In the genomic region with DNA sequence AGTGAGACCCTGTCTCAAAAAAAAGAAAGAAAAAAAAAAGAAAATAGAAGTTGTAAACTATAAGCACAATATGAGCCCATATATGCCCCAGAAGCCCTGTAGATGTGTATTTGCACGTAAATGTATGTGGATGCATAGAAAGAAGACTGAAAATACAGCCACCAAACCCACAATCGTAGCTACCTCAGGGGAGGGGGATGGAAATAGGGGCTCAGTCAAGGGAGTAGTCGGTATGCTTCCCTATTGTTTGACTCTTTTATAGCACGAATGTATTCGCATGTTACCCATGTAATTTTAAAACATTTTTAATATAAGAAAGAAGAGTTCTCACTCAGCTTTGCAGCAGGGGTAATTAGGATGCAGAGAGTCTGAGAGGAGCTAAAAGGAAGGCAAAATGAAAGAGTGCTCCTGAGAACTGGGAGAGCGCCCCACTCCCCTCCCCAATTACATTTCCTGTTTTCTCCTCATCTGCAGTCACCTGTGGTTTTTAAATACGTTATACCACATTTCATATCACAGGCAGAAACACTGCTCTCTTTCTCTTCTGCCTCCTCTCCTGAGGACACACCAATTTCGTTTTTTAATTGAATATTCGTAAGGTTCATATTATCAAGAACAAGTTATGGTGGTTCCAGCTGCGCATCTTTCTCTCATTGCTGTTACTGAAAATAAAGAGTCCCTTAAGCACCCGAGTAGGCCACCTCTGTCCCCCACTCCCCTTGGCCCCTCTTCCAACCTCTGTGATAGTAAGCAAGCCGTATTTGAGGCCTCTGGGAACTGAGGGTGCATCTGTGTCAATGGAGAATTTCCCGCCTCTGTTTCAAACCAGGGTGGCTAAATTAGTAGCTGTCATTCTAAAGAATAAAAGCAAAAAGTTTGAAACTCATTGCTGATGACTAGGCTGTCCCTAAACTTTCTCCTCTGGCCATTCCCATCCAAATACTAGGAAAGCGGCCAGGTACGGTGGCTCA, we compare ENCODE assay signal across 9 cellular contexts. TPM values are rescaled to one million over a fixed set of nuclear protein-coding genes. Genes with fewer than 3 reads are reported as not detected.
DNase-seq lines count a peak whose midpoint lies in the region; ATAC-seq, FAIRE-seq and TF ChIP-seq lines count a peak whose summit lies in the region.
"Had no signal": no experiment of that assay in that cellular context is flagged by ENCODE, and none has a peak within 500 bp of the region (broad histone marks: within the 10 kb centered on the region; RNA-seq: fewer than 3 reads in every experiment).

No MANE protein-coding gene starts in this region.

- H3K4me3 ChIP-seq in GM23338, result no peak overlapping the region

- H3K4me3 Mint-ChIP-seq in GM23338, result peak overlapping the region; percentile 13; the same call in 2 of the 3 replicates
- peak overlapping the region; percentile 79 for H3K4me3 Mint-ChIP-seq in T-helper 1 cell treated with Interleukin-12 subunit alpha and Interleukin-12 subunit beta and Interleukin-4 antibody, amounts not matched to agents 30 μg/mL and 1 μg/mL, for 36 hours
- peak overlapping the region; percentile 85 for H3K4me3 Mint-ChIP-seq in natural killer cell treated with Interleukin-12 subunit alpha and Interleukin-12 subunit beta and Interleukin-15 and Interleukin-18, amount 100 ng/mL, for 72 hours

- DNase-seq in GM18507 (ENCODE audit: extremely low spot score, insufficient read length, low read depth) (no peak), GM23338 (ENCODE audit: low spot score) (no peak), COR-L47 (lab: John Stamatoyannopoulos, UW) (no peak), NCI-H187 treated with DMSO at 0.1 percent for 48 hours (lab: John Stamatoyannopoulos, UW) (no peak), NCI-H1930 (lab: John Stamatoyannopoulos, UW) (no peak)
- no peak for DNase-seq in natural killer cell treated with Interleukin-12 subunit alpha and Interleukin-12 subunit beta and Interleukin-15 and Interleukin-18, amount 100 ng/mL, for 72 hours (ENCODE audit: low spot score)
- DNase-seq: activated gamma-delta T cell treated with Interleukin-2 at 50 U/mL for 16 hours; stimulated activated CD4-positive, alpha-beta T cell treated with anti-CD3 and anti-CD28 coated beads, Interleukin-4, amount 100 ng/mL, for 1 hour had no signal

- H3K27me3 Mint-ChIP-seq in GM23338 (ENCODE audit: insufficient read depth, low read depth, poor library complexity), result no peaks in the 10 kb centered on the region
- H3K27me3 Mint-ChIP-seq in T-helper 1 cell treated with Interleukin-12 subunit alpha and Interleukin-12 subunit beta and Interleukin-4 antibody, amounts not matched to agents 30 μg/mL and 1 μg/mL, for 36 hours (ENCODE audit: low read depth), result no peaks in the 10 kb centered on the region
- H3K27me3 Mint-ChIP-seq in natural killer cell treated with Interleukin-12 subunit alpha and Interleukin-12 subunit beta and Interleukin-15 and Interleukin-18, amount 100 ng/mL, for 72 hours, result no peaks in the 10 kb centered on the region

- H3K79me2 ChIP-seq in GM23338 (replicated peaks; ENCODE audit: insufficient read depth), result peaks cover 55% of the 10 kb centered on the region

- H3K4me1 Mint-ChIP-seq in GM23338, result peaks cover 28% of the 10 kb centered on the region
- peaks cover 50% of the 10 kb centered on the region for H3K4me1 Mint-ChIP-seq in T-helper 1 cell treated with Interleukin-12 subunit alpha and Interleukin-12 subunit beta and Interleukin-4 antibody, amounts not matched to agents 30 μg/mL and 1 μg/mL, for 36 hours (ENCODE audit: low read depth)
- H3K4me1 Mint-ChIP-seq in natural killer cell treated with Interleukin-12 subunit alpha and Interleukin-12 subunit beta and Interleukin-15 and Interleukin-18, amount 100 ng/mL, for 72 hours (ENCODE audit: low read depth in 2 of 2), result peaks cover 61 to 71% of the 10 kb centered on the region in 2 donors

- no peak for ATAC-seq in GM23338
- peak in 1 of 2 donors; percentile 29 for ATAC-seq in natural killer cell treated with Interleukin-12 subunit alpha and Interleukin-12 subunit beta and Interleukin-15 and Interleukin-18, amount 100 ng/mL, for 72 hours

- no peak overlapping the region for H2AFZ ChIP-seq in GM23338

- H3K27me3 ChIP-seq in GM23338 (ENCODE audit: insufficient read depth), result no peaks in the 10 kb centered on the region

- 0 out of 2 replicates have a peak overlapping the region, but pooled peaks have one; percentile 38 for H3K4me2 ChIP-seq in GM23338

- H3K36me3 Mint-ChIP-seq in GM23338 (ENCODE audit: low read depth), result no peaks in the 10 kb centered on the region
- H3K36me3 Mint-ChIP-seq in T-helper 1 cell treated with Interleukin-12 subunit alpha and Interleukin-12 subunit beta and Interleukin-4 antibody, amounts not matched to agents 30 μg/mL and 1 μg/mL, for 36 hours (ENCODE audit: low read depth), result peaks cover 15% of the 10 kb centered on the region
- H3K36me3 Mint-ChIP-seq in natural killer cell treated with Interleukin-12 subunit alpha and Interleukin-12 subunit beta and Interleukin-15 and Interleukin-18, amount 100 ng/mL, for 72 hours, result no peaks in the 10 kb centered on the region

- peaks cover 15% of the 10 kb centered on the region for H3K4me1 ChIP-seq in GM23338 (ENCODE audit: insufficient read depth)

- peak overlapping the region; percentile 32; the same call in 1 of the 2 replicates for H3K27ac ChIP-seq in GM23338 (ENCODE audit: low read depth)

- TF ChIP-seq CTCF in GM23338 (conservative IDR thresholded peaks at IDR 0.05; ENCODE audit: low read depth in 2 of 2), result no peak

- H3F3A ChIP-seq in GM23338 (replicated peaks; ENCODE audit: low read depth), result no peaks in the 10 kb centered on the region

- peak; percentile 97 for FAIRE-seq in GM18507 (lab: Jason Lieb, UNC)

- no peaks in the 10 kb centered on the region for H3K9me2 ChIP-seq in GM23338 (ENCODE audit: insufficient read depth)

- no peaks in the 10 kb centered on the region for H4K20me1 ChIP-seq in GM23338 (replicated peaks; ENCODE audit: insufficient read depth)

- no peaks in the 10 kb centered on the region for H3K9me3 Mint-ChIP-seq in GM23338
- no peaks in the 10 kb centered on the region for H3K9me3 Mint-ChIP-seq in T-helper 1 cell treated with Interleukin-12 subunit alpha and Interleukin-12 subunit beta and Interleukin-4 antibody, amounts not matched to agents 30 μg/mL and 1 μg/mL, for 36 hours
- no peaks in the 10 kb centered on the region for H3K9me3 Mint-ChIP-seq in natural killer cell treated with Interleukin-12 subunit alpha and Interleukin-12 subunit beta and Interleukin-15 and Interleukin-18, amount 100 ng/mL, for 72 hours

- H3K27ac Mint-ChIP-seq in GM23338, result no peak overlapping the region; the same call in 1 of the 2 replicates
- H3K27ac Mint-ChIP-seq in T-helper 1 cell treated with Interleukin-12 subunit alpha and Interleukin-12 subunit beta and Interleukin-4 antibody, amounts not matched to agents 30 μg/mL and 1 μg/mL, for 36 hours, result peak overlapping the region; percentile 96
- peak overlapping the region; percentile 80 to 99 for H3K27ac Mint-ChIP-seq in natural killer cell treated with Interleukin-12 subunit alpha and Interleukin-12 subunit beta and Interleukin-15 and Interleukin-18, amount 100 ng/mL, for 72 hours

- H3K36me3 ChIP-seq in GM23338 (ENCODE audit: insufficient read depth), result no peaks in the 10 kb centered on the region

TF ChIP-seq in GM23338, 12 proteins besides CTCF, POLR2A, EP300 and RAD21 (continues in another document):
- TF ChIP-seq POLR2AphosphoS5 (IDR thresholded peaks at IDR 0.05; ENCODE audit: low read depth) (no peak), ETS1 (IDR thresholded peaks at IDR 0.05) (no peak), JUNB (IDR thresholded peaks at IDR 0.05; ENCODE audit: unreplicated experiment) (no peak)

RNA-seq across cellular contexts. Expression of gene SEPTIN6, which starts 10.7 kb away (rescaled TPM):
- 43.3 and 43.6 TPM in 2 replicates for total RNA-seq in GM23338 (2014; rRNA removed; shearing (Covaris generic))
- polyA plus RNA-seq in GM23338 (2016; fragmentation: Nextera tagmentation; extraction: Ambion mirVana), result 36.9 and 37.0 TPM in 2 replicates
- 10 to 100 TPM; 79.7 to 84.0 TPM for total RNA-seq in natural killer cell treated with Interleukin-12 subunit alpha and Interleukin-12 subunit beta and Interleukin-15 and Interleukin-18, amount 100 ng/mL, for 72 hours

Comparison
In these comparisons a context has a peak if more than half of its experiments do, and no peak if none do; other contexts are left out.
1. H3K4me3 Mint-ChIP-seq: peak in every context shown above with its lines; median percentile 85 in natural killer cell treated with Interleukin-12 subunit alpha and Interleukin-12 subunit beta and Interleukin-15 and Interleukin-18, amount 100 ng/mL, for 72 hours; 79 in T-helper 1 cell treated with Interleukin-12 subunit alpha and Interleukin-12 subunit beta and Interleukin-4 antibody, amounts not matched to agents 30 μg/mL and 1 μg/mL, for 36 hours; 13 in GM23338.